Comparison of ENCODE assay signal across 23 cellular contexts in the genomic region with DNA sequence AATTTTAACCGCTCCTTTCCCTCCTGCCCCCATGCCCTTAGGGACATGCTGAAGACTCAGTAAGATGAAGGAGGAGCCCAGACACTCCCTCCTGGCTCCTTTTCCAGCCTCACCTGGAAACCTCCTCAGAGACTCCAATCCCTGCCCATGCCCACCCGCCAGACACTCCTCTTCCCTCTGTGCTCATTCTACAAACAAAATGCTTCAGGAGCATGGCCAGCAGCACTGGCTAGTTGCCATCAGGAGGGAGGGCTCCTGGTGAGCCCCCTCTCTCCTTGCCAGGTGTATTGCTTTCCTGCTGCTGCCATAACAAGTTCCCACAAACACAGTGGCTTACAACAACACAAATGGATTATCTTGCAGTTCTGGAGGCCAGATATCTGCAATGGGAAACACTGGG.
DNase-seq lines count a peak whose midpoint lies in the region; TF ChIP-seq lines count a peak whose summit lies in the region.
"Had no signal": no experiment of that assay in that cellular context is flagged by ENCODE, and none has a peak within 500 bp of the region (broad histone marks: within the 10 kb centered on the region; RNA-seq: fewer than 3 reads in every experiment).

No MANE protein-coding gene starts in this region.

- no peaks in the 10 kb centered on the region for H3K36me3 ChIP-seq in BLaER1
- H3K36me3 ChIP-seq: left lung, Peyer's patch, sigmoid colon had no signal

- no peaks in the 10 kb centered on the region for H3K4me1 Mint-ChIP-seq in endothelial cell (ENCODE audit: unreplicated experiment)
- H3K4me1 Mint-ChIP-seq: activated CD4-positive, alpha-beta T cell treated with anti-CD3 and anti-CD28 coated beads, Interleukin-2, amount 10 ng/mL, durations not matched to agents 24 days and 14 days; activated naive CD8-positive, alpha-beta T cell treated with anti-CD3 and anti-CD28 coated beads for 36 hours; activated T-helper 17 cell treated with anti-CD3 and anti-CD28 coated beads, Interleukin-2, amount 50 U/mL, for 72 hours; endodermal cell; T-helper 17 cell had no signal

- H3K4me3 ChIP-seq in BLaER1 (no peak overlapping the region), dorsolateral prefrontal cortex (no peak overlapping the region)
- H3K4me3 ChIP-seq: left lung, Peyer's patch, sigmoid colon had no signal

- H3K36me3 Mint-ChIP-seq in endothelial cell (ENCODE audit: low read depth, unreplicated experiment), result no peaks in the 10 kb centered on the region
- H3K36me3 Mint-ChIP-seq: activated naive CD8-positive, alpha-beta T cell treated with anti-CD3 and anti-CD28 coated beads for 36 hours; CD14-positive monocyte had no signal

- H3K27me3 ChIP-seq in BLaER1 (no peaks in the 10 kb centered on the region), dorsolateral prefrontal cortex (peaks cover 0 to 2% (median 0%) of the 10 kb centered on the region in 45 donors)
- H3K27me3 ChIP-seq: left lung, Peyer's patch, sigmoid colon had no signal

- no peak overlapping the region for H3K9ac ChIP-seq in BLaER1

- TF ChIP-seq CTCF in dorsolateral prefrontal cortex (IDR thresholded peaks at IDR 0.05 in 54 of 56, conservative IDR thresholded peaks at IDR 0.05 in 2 of 56; ENCODE audit: low read depth in 1 of 56, partially characterized antibody in 56 of 56) (no peak), endothelial cell (IDR thresholded peaks at IDR 0.05; ENCODE audit: unreplicated experiment) (no peak)

- H3K9me3 Mint-ChIP-seq in endothelial cell (ENCODE audit: unreplicated experiment), result no peaks in the 10 kb centered on the region
- H3K9me3 Mint-ChIP-seq: activated CD4-positive, alpha-beta T cell treated with anti-CD3 and anti-CD28 coated beads, Interleukin-2, amount 10 ng/mL, durations not matched to agents 24 days and 14 days; activated naive CD8-positive, alpha-beta T cell treated with anti-CD3 and anti-CD28 coated beads for 36 hours; activated T-helper 17 cell treated with anti-CD3 and anti-CD28 coated beads, Interleukin-2, amount 50 U/mL, for 72 hours; CD14-positive monocyte; endodermal cell had no signal

- H3K27ac ChIP-seq in BLaER1 (no peak overlapping the region), cingulate gyrus (ENCODE audit: low read depth, low read length) (peak overlapping the region; percentile 57), dorsolateral prefrontal cortex (peak overlapping the region in 4 of 59 donors; percentile 4 to 51 (median 23))
- H3K27ac ChIP-seq: left lung, Peyer's patch had no signal

- DNase-seq in NCI-H2107 treated with DMSO at 0.1 percent for 48 hours (lab: John Stamatoyannopoulos, UW; ENCODE audit: unreplicated experiment) (peak; percentile 88), dorsolateral prefrontal cortex (no peak), CD1c-positive myeloid dendritic cell (ENCODE audit: extremely low spot score) (no peak), C1 segment of cervical spinal cord (lab: John Stamatoyannopoulos, UW) (no peak), endothelial cell (ENCODE audit: low spot score) (no peak)
- DNase-seq: ACHN; activated CD4-positive, alpha-beta T cell treated with anti-CD3 and anti-CD28 coated beads, Interleukin-2, amount 10 ng/mL, durations not matched to agents 24 days and 14 days; activated naive CD8-positive, alpha-beta T cell treated with anti-CD3 and anti-CD28 coated beads for 36 hours; DMS53; endodermal cell; glutamatergic neuron; Karpas-422; left lung; NCI-H1048; Peyer's patch; posterior cingulate gyrus; sigmoid colon; T-helper 17 cell had no signal

- intact Hi-C loops in dorsolateral prefrontal cortex (cut with DNase I), result no loop called here

- no peaks in the 10 kb centered on the region for H4K20me1 ChIP-seq in BLaER1

- no peaks in the 10 kb centered on the region for H3K9me3 ChIP-seq in BLaER1
- H3K9me3 ChIP-seq: left lung, Peyer's patch, sigmoid colon had no signal

- H3K4me2 ChIP-seq in BLaER1, result peak overlapping the region; percentile 32

- peaks cover 17% of the 10 kb centered on the region for H3K4me1 ChIP-seq in BLaER1
- H3K4me1 ChIP-seq: Peyer's patch, sigmoid colon had no signal

- TF ChIP-seq RAD21 in Ishikawa (IDR thresholded peaks at IDR 0.05; ENCODE audit: low read depth), result no peak

- no peak overlapping the region for H3K4me3 Mint-ChIP-seq in endothelial cell (ENCODE audit: unreplicated experiment)
- H3K4me3 Mint-ChIP-seq: activated CD4-positive, alpha-beta T cell treated with anti-CD3 and anti-CD28 coated beads, Interleukin-2, amount 10 ng/mL, durations not matched to agents 24 days and 14 days; activated naive CD8-positive, alpha-beta T cell treated with anti-CD3 and anti-CD28 coated beads for 36 hours; activated T-helper 17 cell treated with anti-CD3 and anti-CD28 coated beads, Interleukin-2, amount 50 U/mL, for 72 hours; CD14-positive monocyte; endodermal cell; T-helper 17 cell had no signal

- no peak for TF ChIP-seq EP300 in Ishikawa (IDR thresholded peaks at IDR 0.05; ENCODE audit: borderline replicate concordance)

- no peaks in the 10 kb centered on the region for H3K27me3 Mint-ChIP-seq in endothelial cell (ENCODE audit: unreplicated experiment)
- H3K27me3 Mint-ChIP-seq: activated naive CD8-positive, alpha-beta T cell treated with anti-CD3 and anti-CD28 coated beads for 36 hours had no signal

- no peak overlapping the region for H3K27ac Mint-ChIP-seq in endothelial cell (ENCODE audit: unreplicated experiment)
- H3K27ac Mint-ChIP-seq: activated CD4-positive, alpha-beta T cell treated with anti-CD3 and anti-CD28 coated beads, Interleukin-2, amount 10 ng/mL, durations not matched to agents 24 days and 14 days; activated naive CD8-positive, alpha-beta T cell treated with anti-CD3 and anti-CD28 coated beads for 36 hours; activated T-helper 17 cell treated with anti-CD3 and anti-CD28 coated beads, Interleukin-2, amount 50 U/mL, for 72 hours; endodermal cell; T-helper 17 cell had no signal

TF ChIP-seq in Ishikawa, 13 proteins besides CTCF, POLR2A, EP300 and RAD21:
- TF ChIP-seq CEBPB (IDR thresholded peaks at IDR 0.05), result no peak
- 0 out of 2 replicates have a peak, but pooled peaks have one; percentile 25 for TF ChIP-seq NFIC (IDR thresholded peaks at IDR 0.05)
